18 cellular contexts compared by ENCODE assay signal in the genomic region with DNA sequence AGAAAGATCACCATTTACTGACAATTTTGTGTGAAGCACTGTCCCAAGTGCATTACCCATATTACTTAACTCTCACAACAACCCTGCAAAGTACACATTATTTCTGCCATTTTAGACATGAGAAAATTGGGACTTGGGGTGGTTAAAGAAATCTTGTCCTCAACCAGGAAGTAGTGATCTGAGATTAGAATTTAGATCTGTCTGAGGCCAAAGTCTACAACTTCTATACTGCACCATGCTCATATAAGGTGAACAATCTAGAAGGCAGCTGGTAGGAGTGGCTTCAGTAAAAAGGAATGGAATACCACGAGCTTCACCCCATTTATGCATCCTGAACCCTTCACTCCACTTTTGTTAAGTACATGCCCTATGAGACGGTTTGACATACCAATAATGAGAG.
"Had no signal": no experiment of that assay in that cellular context is flagged by ENCODE, and none has a peak within 500 bp of the region (broad histone marks: within the 10 kb centered on the region; RNA-seq: fewer than 3 reads in every experiment).

No MANE protein-coding gene starts in this region.

- H3K36me3 ChIP-seq: left ventricle myocardium inferior, right lobe of liver, vagina had no signal

- H3K4me1 ChIP-seq: left ventricle myocardium inferior, vagina had no signal

- DNase-seq: activated CD4-positive, alpha-beta memory T cell treated with anti-CD3 and anti-CD28 coated beads, Interleukin-2, amount 10 ng/mL, durations not matched to agents 7 days and 5 days; activated CD4-positive, alpha-beta T cell treated with anti-CD3 and anti-CD28 coated beads for 48 hours; activated effector memory CD4-positive, alpha-beta T cell treated with Interleukin-2 at 50 U/mL for 16 hours; activated naive CD4-positive, alpha-beta T cell treated with anti-CD3 and anti-CD28 coated beads, Interleukin-2, amount 50 U/mL, for 16 hours; activated naive CD8-positive, alpha-beta T cell treated with anti-CD3 and anti-CD28 coated beads, Interleukin-2, amount 50 U/mL, for 24 hours; activated T-cell treated with anti-CD3 and anti-CD28 coated beads, Interleukin-2, amount 50 U/mL, for 72 hours; erythroblast; foreskin melanocyte; glutamatergic neuron; hippocampal formation; kidney glomerular epithelial cell; left ventricle myocardium inferior; posterior cingulate gyrus; right lobe of liver; stimulated activated CD4-positive, alpha-beta T cell treated with anti-CD3 and anti-CD28 coated beads, Interleukin-2, amount 100 ng/mL, for 24 hours; T-helper 17 cell had no signal

- H3K27me3 ChIP-seq: right lobe of liver, vagina had no signal

- H3K27ac ChIP-seq: left ventricle myocardium inferior, right lobe of liver, skin epidermis, vagina had no signal

- H3K4me3 ChIP-seq: left ventricle myocardium inferior, right lobe of liver, skin epidermis, vagina had no signal

- H3K9me3 ChIP-seq: left ventricle myocardium inferior, right lobe of liver, vagina had no signal
